In genomic region chr20:62843656-62844055, GRCh38 we compare ENCODE assay signal across 17 cellular contexts. TPM values are rescaled to one million over a fixed set of nuclear protein-coding genes. Genes with fewer than 3 reads are reported as not detected.
A peak's percentile ranks its signal among the peaks of the same experiment; 100 is the strongest.
DNase-seq lines count a peak whose midpoint lies in the region; ATAC-seq, FAIRE-seq and TF ChIP-seq lines count a peak whose summit lies in the region.
"Had no signal": no experiment of that assay in that cellular context is flagged by ENCODE, and none has a peak within 500 bp of the region (broad histone marks: within the 10 kb centered on the region; RNA-seq: fewer than 3 reads in every experiment).

No MANE protein-coding gene starts in this region.

- SMC1A ChIA-PET in GM12878 (lab: Charles Lee; ENCODE audit: uncharacterized antibody, unreplicated experiment), result no interaction called here

- no peak overlapping the region for H3K9ac ChIP-seq in GM12878 (ENCODE audit: control insufficient read depth, insufficient read depth, low read length)
- H3K9ac ChIP-seq: GM23248 had no signal

- H4K20me1 ChIP-seq in GM12878 (ENCODE audit: control insufficient read depth, insufficient read depth), result no peaks in the 10 kb centered on the region; the same call in 1 of the 2 replicates

- RAD21 ChIA-PET in GM12878 (lab: Charles Lee; ENCODE audit: unreplicated experiment), result no interaction called here

- H3K4me3 Mint-ChIP-seq in Calu3 (ENCODE audit: low read depth, unreplicated experiment), result no peak overlapping the region
- H3K4me3 Mint-ChIP-seq: CD4-positive, CD25-positive, alpha-beta regulatory T cell had no signal

- no peak for TF ChIP-seq POLR2A in GM12878 (IDR thresholded peaks at IDR 0.05; ENCODE audit: low read depth, low read length)

- H2AFZ ChIP-seq in GM12878 (ENCODE audit: control insufficient read depth, low read depth, low read length), result no peak overlapping the region
- H2AFZ ChIP-seq: GM23248 had no signal

- intact Hi-C loops in Calu3 (cut with micrococcal nuclease; ENCODE audit: unreplicated experiment) (no loop called here), GM12878 (cut with micrococcal nuclease; ENCODE audit: unreplicated experiment) (no loop called here)

- no peak for DNase-seq in Calu3
- DNase-seq in HTR-8/SVneo (ENCODE audit: insufficient read length, low spot score), result no peak
- DNase-seq in GM12878 (ENCODE audit: low read depth, low spot score), result no peak
- peak; percentile 59 for DNase-seq in kidney tubule cell (ENCODE audit: low spot score)
- DNase-seq in NCI-H748 treated with DMSO at 0.1 percent for 48 hours (lab: John Stamatoyannopoulos, UW), result no peak
- no peak for DNase-seq in RCC 7860 (ENCODE audit: low spot score)
- no peak for DNase-seq in NCI-H1694 treated with DMSO at 0.1 percent for 48 hours (lab: John Stamatoyannopoulos, UW)
- DNase-seq: CD4-positive, CD25-positive, alpha-beta regulatory T cell; DMS79; GM23248; KBM-7; NCI-H1417 treated with DMSO at 0.1 percent for 48 hours; NCI-H2029; NCI-H2171; NCI-H446 had no signal

- peaks cover 21% of the 10 kb centered on the region for H3K36me3 Mint-ChIP-seq in Calu3 (ENCODE audit: insufficient read depth, unreplicated experiment)

- ATAC-seq in GM12878, result no peak
- ATAC-seq: HCT116, Right ventricle myocardium inferior had no signal

- H3K27me3 Mint-ChIP-seq in Calu3 (ENCODE audit: unreplicated experiment), result no peaks in the 10 kb centered on the region

- H3K79me2 ChIP-seq in GM12878 (ENCODE audit: control insufficient read depth, insufficient read depth, low read length), result no peaks in the 10 kb centered on the region

- H3K27me3 ChIP-seq in GM12878 (replicated peaks in 1 of 2; ENCODE audit: control insufficient read depth in 2 of 2, insufficient read depth in 2 of 2, low read length in 1 of 2), result no peaks in the 10 kb centered on the region; a peak in 1 of 4 replicates

- H3K4me1 ChIP-seq in GM12878 (ENCODE audit: control insufficient read depth, insufficient read depth, low read length), result no peaks in the 10 kb centered on the region

- no peak overlapping the region for H3K4me3 ChIP-seq in GM12878
- H3K4me3 ChIP-seq: GM23248 had no signal

- peaks cover 0 to 3% of the 10 kb centered on the region in 2 experiments; a peak in 1 of 4 replicates for H3K36me3 ChIP-seq in GM12878 (ENCODE audit: control insufficient read depth in 2 of 2, insufficient read depth in 2 of 2, low read length in 1 of 2)

- CTCF ChIA-PET in Calu3 (lab: Charles Lee), result interaction anchor here (0.8 kb wide), 1 partner anchor 11 kb away, joined by 3 read pairs; no protein-coding TSS in a partner anchor
- CTCF ChIA-PET in GM12878 (lab: Yijun Ruan, JAX), result no interaction called here

- H3K4me1 Mint-ChIP-seq in Calu3 (ENCODE audit: low read depth, unreplicated experiment), result no peaks in the 10 kb centered on the region
- H3K4me1 Mint-ChIP-seq: CD4-positive, CD25-positive, alpha-beta regulatory T cell had no signal

- 81% methylated on average over 10 of the region's 10 CpGs for WGBS in GM12878 (ENCODE audit: insufficient coverage, insufficient replicate concordance, low lambda C conversion rate, missing lambda C conversion rate)

- TF ChIP-seq CTCF in Calu3 (IDR thresholded peaks at IDR 0.05; ENCODE audit: unreplicated experiment) (no peak), GM12878 (IDR thresholded peaks at IDR 0.05 in 2 of 3, conservative IDR thresholded peaks at IDR 0.05 in 1 of 3; ENCODE audit: control insufficient read depth in 2 of 3, extremely low read depth in 1 of 3, insufficient read depth in 1 of 3, low read depth in 3 of 3, low read length in 3 of 3) (no peak)

- FAIRE-seq in HTR-8/SVneo (lab: Jason Lieb, UNC) (peak; percentile 52), GM12878 (lab: Jason Lieb, UNC) (no peak), RCC 7860 (lab: Jason Lieb, UNC) (no peak)

- TF ChIP-seq RAD21 in GM12878 (IDR thresholded peaks at IDR 0.05; ENCODE audit: insufficient read depth, low read depth, low read length), result no peak

- in situ Hi-C loops in GM12878 (cut with MboI), result no loop called here

- no peak overlapping the region for H3K27ac Mint-ChIP-seq in Calu3 (ENCODE audit: unreplicated experiment)
- H3K27ac Mint-ChIP-seq: CD4-positive, CD25-positive, alpha-beta regulatory T cell had no signal

- no peak overlapping the region for H3K27ac ChIP-seq in GM12878 (ENCODE audit: control insufficient read depth, insufficient read depth)
- H3K27ac ChIP-seq: GM23248 had no signal

- BruUV-seq in Calu3 (replicated peaks; lab: Mats Ljungman, UMichigan), result TSS peak; percentile 37
- BruUV-seq in GM12878 (replicated peaks; lab: Mats Ljungman, UMichigan), result no TSS peak

- no peaks in the 10 kb centered on the region for H3K9me3 Mint-ChIP-seq in Calu3 (ENCODE audit: low read depth, unreplicated experiment)
- H3K9me3 Mint-ChIP-seq: CD4-positive, CD25-positive, alpha-beta regulatory T cell had no signal

- H3K9me3 ChIP-seq in GM12878 (replicated peaks; ENCODE audit: control insufficient read depth, insufficient read depth, low read length), result no peaks in the 10 kb centered on the region

- no peak overlapping the region for H3K4me2 ChIP-seq in GM12878 (ENCODE audit: control insufficient read depth, insufficient read depth)

- POLR2A ChIA-PET in GM12878 (lab: Charles Lee), result no interaction called here

- no peak for TF ChIP-seq EP300 in GM12878 (IDR thresholded peaks at IDR 0.05; ENCODE audit: borderline replicate concordance in 1 of 2, control insufficient read depth in 1 of 2, low read depth in 2 of 2, low read length in 2 of 2)

RNA-seq across cellular contexts. Expression of gene TCFL5, which starts 18.0 kb away (rescaled TPM):
- 18.9 and 22.3 TPM in 2 replicates for total RNA-seq in Calu3 (2022)
- total RNA-seq in GM12878 (2013; cell fraction: nucleolus; rRNA removed), result 2.7 and 2.8 TPM in 2 replicates
- 7.8 and 8.1 TPM in 2 replicates for total RNA-seq in GM12878 (2014; rRNA removed)
- total RNA-seq in GM12878 (2014; rRNA removed; fragmentation: Illumina TruSeq; extraction: Trizol), result 5.9 and 6.6 TPM in 2 replicates
- total RNA-seq in GM12878 (2021), result 7.3 and 8.1 TPM in 2 replicates
- polyA plus RNA-seq in GM12878 (2011; ENCODE audit: low read depth), result 2.6 TPM
- 2.5 and 3.3 TPM in 2 replicates for polyA plus RNA-seq in GM12878 (2011; rRNA removed)
- polyA plus RNA-seq in GM12878 (2011; cell fraction: cytosol; rRNA removed), result 1.5 and 1.7 TPM in 2 replicates
- polyA plus RNA-seq in GM12878 (2011; cell fraction: nucleus; rRNA removed), result 1.6 and 2.0 TPM in 2 replicates
- polyA plus RNA-seq in GM12878 (2012), result 3.2 and 4.8 TPM in 2 replicates
- 5.0 and 6.3 TPM in 2 replicates for polyA plus RNA-seq in GM12878 (2014; fragmentation: Illumina TruSeq; extraction: Trizol)
- 1 to 10 TPM; 1.4 to 1.6 TPM for polyA plus RNA-seq in GM12878 (2014; fragmentation: Nextera tagmentation; extraction: Ambion mirVana)
- polyA plus RNA-seq in GM12878 (2014; rRNA removed), result 5.1 and 5.7 TPM in 2 replicates
- under 1 TPM; 0.48 to 0.58 TPM for polyA plus RNA-seq in GM12878 (2016; fragmentation: Nextera tagmentation; extraction: Ambion mirVana)
- polyA minus RNA-seq in GM12878 (2011; rRNA and poly(A)+ RNA removed), result 1.0 and 1.5 TPM in 2 replicates
- polyA minus RNA-seq in GM12878 (2011; cell fraction: cytosol; rRNA and poly(A)+ RNA removed), result 1.5 and 1.7 TPM in 2 replicates
- 0.57 and 0.60 TPM in 2 replicates for polyA minus RNA-seq in GM12878 (2011; cell fraction: nucleus; rRNA and poly(A)+ RNA removed)

RNA-seq across cellular contexts. Expression of gene COL9A3, which starts 26.8 kb away (rescaled TPM):
- total RNA-seq in Calu3 (2022), result 2.7 TPM in 2 replicates
- total RNA-seq in GM12878 (2013; cell fraction: nucleolus; rRNA removed), result 4.6 and 4.9 TPM in 2 replicates
- total RNA-seq in GM12878 (2014; rRNA removed), result 1.1 and 2.0 TPM in 2 replicates
- 0.51 and 0.63 TPM in 2 replicates for total RNA-seq in GM12878 (2014; rRNA removed; fragmentation: Illumina TruSeq; extraction: Trizol)
- 0.96 and 1.0 TPM in 2 replicates for total RNA-seq in GM12878 (2021)
- polyA plus RNA-seq in GM12878 (2011; ENCODE audit: low read depth), result not detected
- 1.7 and 2.1 TPM in 2 replicates for polyA plus RNA-seq in GM12878 (2011; rRNA removed)
- 1.7 and 2.2 TPM in 2 replicates for polyA plus RNA-seq in GM12878 (2011; cell fraction: cytosol; rRNA removed)
- 7.7 and 11.8 TPM in 2 replicates for polyA plus RNA-seq in GM12878 (2011; cell fraction: nucleus; rRNA removed)
- 1.5 and 2.4 TPM in 2 replicates for polyA plus RNA-seq in GM12878 (2012)
- 0.21 TPM in 1 of 2 replicates, not detected in the other for polyA plus RNA-seq in GM12878 (2014; fragmentation: Illumina TruSeq; extraction: Trizol)
- polyA plus RNA-seq in GM12878 (2014; fragmentation: Nextera tagmentation; extraction: Ambion mirVana), result under 1 TPM in 1 of 2 experiments, not detected in 1; 0.09 TPM
- 1.2 and 1.4 TPM in 2 replicates for polyA plus RNA-seq in GM12878 (2014; rRNA removed)
- under 1 TPM; 0.13 to 0.29 TPM for polyA plus RNA-seq in GM12878 (2016; fragmentation: Nextera tagmentation; extraction: Ambion mirVana)
- 0.82 TPM in 1 of 2 replicates, not detected in the other for polyA minus RNA-seq in GM12878 (2011; rRNA and poly(A)+ RNA removed)
- polyA minus RNA-seq in GM12878 (2011; cell fraction: cytosol; rRNA and poly(A)+ RNA removed), result 0.53 and 0.62 TPM in 2 replicates
- 1.3 TPM in 1 of 2 replicates, not detected in the other for polyA minus RNA-seq in GM12878 (2011; cell fraction: nucleus; rRNA and poly(A)+ RNA removed)
- total RNA-seq: CD4-positive, CD25-positive, alpha-beta regulatory T cell; GM23248 had no signal
- polyA plus RNA-seq: CD4-positive, CD25-positive, alpha-beta regulatory T cell had no signal

RNA-seq across cellular contexts. Expression of gene OGFR, which starts 39.0 kb away (rescaled TPM):
- total RNA-seq in Calu3 (2022) (80.1 and 98.2 TPM in 2 replicates), GM12878 (2014; rRNA removed) (50.5 and 62.1 TPM in 2 replicates), GM12878 (2014; rRNA removed; fragmentation: Illumina TruSeq; extraction: Trizol) (13.9 and 18.1 TPM in 2 replicates), GM12878 (2021) (52.6 and 59.8 TPM in 2 replicates)
- 31.0 and 35.8 TPM in 2 replicates for total RNA-seq in GM12878 (2013; cell fraction: nucleolus; rRNA removed)
- polyA plus RNA-seq in GM12878 (2011; ENCODE audit: low read depth), result 16.4 TPM
- polyA plus RNA-seq in GM12878 (2011; rRNA removed) (29.0 and 38.7 TPM in 2 replicates), GM12878 (2014; fragmentation: Illumina TruSeq; extraction: Trizol) (11.0 and 19.0 TPM in 2 replicates), GM12878 (2014; fragmentation: Nextera tagmentation; extraction: Ambion mirVana) (1 to 10 TPM in 1 of 2 experiments, under 1 TPM in 1; 0.72 to 1.4 TPM), GM12878 (2014; rRNA removed) (48.1 and 59.3 TPM in 2 replicates), GM12878 (2016; fragmentation: Nextera tagmentation; extraction: Ambion mirVana) (10 to 100 TPM; 16.1 to 35.7 TPM)
- 39.9 and 64.5 TPM in 2 replicates for polyA plus RNA-seq in GM12878 (2011; cell fraction: cytosol; rRNA removed)
- 69.3 and 120 TPM in 2 replicates for polyA plus RNA-seq in GM12878 (2011; cell fraction: nucleus; rRNA removed)
- polyA plus RNA-seq in GM12878 (2012), result 26.9 and 34.5 TPM in 2 replicates
- polyA minus RNA-seq in GM12878 (2011; rRNA and poly(A)+ RNA removed), result 29.5 and 29.8 TPM in 2 replicates
- polyA minus RNA-seq in GM12878 (2011; cell fraction: cytosol; rRNA and poly(A)+ RNA removed), result 17.4 and 20.6 TPM in 2 replicates
- 11.0 and 16.4 TPM in 2 replicates for polyA minus RNA-seq in GM12878 (2011; cell fraction: nucleus; rRNA and poly(A)+ RNA removed)

RNA-seq across cellular contexts. Expression of gene MRGBP, which starts 47.4 kb away (rescaled TPM):
- total RNA-seq in Calu3 (2022) (28.9 and 31.8 TPM in 2 replicates), GM12878 (2014; rRNA removed) (16.0 and 16.3 TPM in 2 replicates), GM12878 (2014; rRNA removed; fragmentation: Illumina TruSeq; extraction: Trizol) (10.4 and 12.2 TPM in 2 replicates), GM12878 (2021) (15.1 and 15.2 TPM in 2 replicates)
- 6.9 and 10.2 TPM in 2 replicates for total RNA-seq in GM12878 (2013; cell fraction: nucleolus; rRNA removed)
- polyA plus RNA-seq in GM12878 (2011; ENCODE audit: low read depth), result 4.6 TPM
- polyA plus RNA-seq in GM12878 (2011; rRNA removed) (10.7 and 12.1 TPM in 2 replicates), GM12878 (2014; fragmentation: Illumina TruSeq; extraction: Trizol) (4.8 and 8.3 TPM in 2 replicates), GM12878 (2014; fragmentation: Nextera tagmentation; extraction: Ambion mirVana) (1 to 10 TPM; 1.8 to 3.7 TPM), GM12878 (2014; rRNA removed) (14.8 and 14.9 TPM in 2 replicates), GM12878 (2016; fragmentation: Nextera tagmentation; extraction: Ambion mirVana) (10 to 100 TPM; 17.0 to 17.6 TPM)
- polyA plus RNA-seq in GM12878 (2011; cell fraction: cytosol; rRNA removed), result 12.0 and 14.4 TPM in 2 replicates
- polyA plus RNA-seq in GM12878 (2011; cell fraction: nucleus; rRNA removed), result 14.7 and 15.7 TPM in 2 replicates
- 12.0 and 12.8 TPM in 2 replicates for polyA plus RNA-seq in GM12878 (2012)
- polyA minus RNA-seq in GM12878 (2011; rRNA and poly(A)+ RNA removed), result 7.1 and 10.9 TPM in 2 replicates
- 4.4 TPM in 2 replicates for polyA minus RNA-seq in GM12878 (2011; cell fraction: cytosol; rRNA and poly(A)+ RNA removed)
- polyA minus RNA-seq in GM12878 (2011; cell fraction: nucleus; rRNA and poly(A)+ RNA removed), result 6.0 and 6.6 TPM in 2 replicates
